Comparison of ENCODE assay signal across 8 cellular contexts in genomic region chr6:96521625-96522468, GRCh38. TPM values are rescaled to one million over a fixed set of nuclear protein-coding genes. Genes with fewer than 3 reads are reported as not detected.
DNase-seq lines count a peak whose midpoint lies in the region; ATAC-seq and TF ChIP-seq lines count a peak whose summit lies in the region.

UFL1 (plus strand) TSS chr6:96521806; CDS start chr6:96521874, 68 bp downstream.

- H3K9me3 ChIP-seq in BLaER1 treated with 17β-estradiol and CSF1 and Interleukin-3, amounts not matched to agents 10 nM and 100 nM (replicated peaks in 1 of 11): no peaks in the 10 kb centered on the region
- H3K9me3 ChIP-seq in left lung: no peaks in the 10 kb centered on the region

- H3K36me3 ChIP-seq in BLaER1 treated with 17β-estradiol and CSF1 and Interleukin-3, amounts not matched to agents 10 nM and 100 nM: peaks cover 19 to 30% (median 21%) of the 10 kb centered on the region in 11 experiments; a peak in 21 of 22 replicates
- peaks cover 0 to 20% of the 10 kb centered on the region in 2 donors for H3K36me3 ChIP-seq in left lung

- intact Hi-C loops in left lung (cut with DNase I): no loop called here

- H3K27ac ChIP-seq in BLaER1 treated with 17β-estradiol and CSF1 and Interleukin-3, amounts not matched to agents 10 nM and 100 nM: peak within 1 kb of the TSS; percentile 92 to 99 (median 97)
- H3K27ac ChIP-seq in left lung: peak within 1 kb of the TSS; percentile 92 to 97

- peak within 1 kb of the TSS; percentile 75 to 95 (median 82) for H3K4me3 ChIP-seq in BLaER1 treated with 17β-estradiol and CSF1 and Interleukin-3, amounts not matched to agents 10 nM and 100 nM
- peak within 1 kb of the TSS; percentile 62 to 64 for H3K4me3 ChIP-seq in left lung

- no peaks in the 10 kb centered on the region for H3K27me3 ChIP-seq in BLaER1 treated with 17β-estradiol and CSF1 and Interleukin-3, amounts not matched to agents 10 nM and 100 nM
- no peaks in the 10 kb centered on the region for H3K27me3 ChIP-seq in left lung

- no peak for TF ChIP-seq CTCF in left lung (IDR thresholded peaks at IDR 0.05)

- peak within 1 kb of the TSS; percentile 94 to 99 (median 97) for H3K9ac ChIP-seq in BLaER1 treated with 17β-estradiol and CSF1 and Interleukin-3, amounts not matched to agents 10 nM and 100 nM

- no peaks in the 10 kb centered on the region for H4K20me1 ChIP-seq in BLaER1 treated with 17β-estradiol and CSF1 and Interleukin-3, amounts not matched to agents 10 nM and 100 nM

- H3K4me2 ChIP-seq in BLaER1 treated with 17β-estradiol and CSF1 and Interleukin-3, amounts not matched to agents 10 nM and 100 nM: peak within 1 kb of the TSS; percentile 78 to 95 (median 89)

- peak; percentile 97 for DNase-seq in NCI-H748 (lab: John Stamatoyannopoulos, UW; ENCODE audit: unreplicated experiment)
- DNase-seq in activated CD4-positive, alpha-beta T cell treated with anti-CD3 and anti-CD28 coated beads, Interleukin-2, amount 50 U/mL, for 24 hours (ENCODE audit: low read depth in 1 of 2, low spot score in 1 of 2): peak; percentile 82 to 90
- peak; percentile 95 for DNase-seq in dermis blood vessel endothelial cell
- peak; percentile 96 to 99 for DNase-seq in left lung
- DNase-seq in stimulated activated CD4-positive, alpha-beta T cell treated with anti-CD3 and anti-CD28 coated beads, Interleukin-2, amount 100 ng/mL, for 48 hours: peak; percentile 86 to 90

- ATAC-seq in GM19351 (IDR thresholded peaks at IDR 0.05; ENCODE audit: unreplicated experiment): peak; percentile 92
- peak; percentile 98 for ATAC-seq in HG03521 (IDR thresholded peaks at IDR 0.05; ENCODE audit: unreplicated experiment)
- peak; percentile 99 for ATAC-seq in left lung

- H3K4me1 ChIP-seq in BLaER1 treated with 17β-estradiol and CSF1 and Interleukin-3, amounts not matched to agents 10 nM and 100 nM: peaks cover 15 to 29% (median 23%) of the 10 kb centered on the region in 10 experiments
- H3K4me1 ChIP-seq in left lung: peaks cover 5 to 34% of the 10 kb centered on the region in 2 donors

RNA-seq across cellular contexts. Expression of gene UFL1, which starts in this region (rescaled TPM):
- total RNA-seq in dermis blood vessel endothelial cell (22.6 and 31.0 TPM in 2 replicates), left lung (10 to 100 TPM; 24.7 to 25.1 TPM)

Comparison
In these comparisons a context has a peak if more than half of its experiments do, and no peak if none do; other contexts are left out.
1. Peak in every context shown above with its lines: DNase-seq, ATAC-seq, H3K4me3 ChIP-seq and H3K27ac ChIP-seq.